8 cellular contexts compared by ENCODE assay signal in the genomic region with DNA sequence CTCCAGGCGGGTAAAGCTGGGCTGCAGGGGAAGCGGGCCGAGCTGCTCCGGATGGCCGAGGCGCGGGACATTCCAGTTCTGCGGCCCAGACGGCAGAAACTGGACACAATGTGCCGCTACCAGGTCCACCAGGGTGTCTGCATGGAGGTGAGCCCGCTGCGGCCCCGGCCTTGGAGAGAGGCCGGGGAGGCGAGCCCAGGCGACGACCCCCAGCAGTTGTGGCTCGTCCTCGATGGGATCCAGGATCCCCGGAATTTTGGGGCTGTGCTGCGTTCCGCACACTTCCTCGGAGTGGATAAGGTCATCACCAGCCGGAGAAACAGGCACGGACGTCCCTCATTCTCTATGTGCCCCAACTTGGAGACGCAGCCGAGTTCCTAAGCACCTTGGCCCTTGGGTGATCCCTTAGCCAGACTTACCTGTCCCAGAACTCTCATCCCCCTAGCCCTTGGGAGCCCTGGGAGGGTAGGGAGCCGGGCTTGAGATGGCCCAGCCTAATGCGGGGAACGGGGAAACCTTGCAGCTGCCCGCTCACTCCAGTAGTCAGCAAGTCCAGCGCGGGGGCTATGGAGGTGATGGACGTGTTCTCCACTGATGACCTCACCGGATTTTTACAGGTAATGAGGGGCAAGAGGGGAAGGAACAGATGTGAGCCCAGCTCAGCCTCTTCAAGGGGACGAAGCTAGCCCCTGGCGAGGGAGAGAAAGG. TPM values are rescaled to one million over a fixed set of nuclear protein-coding genes. Genes with fewer than 3 reads are reported as not detected.
DNase-seq lines count a peak whose midpoint lies in the region; ATAC-seq, FAIRE-seq and TF ChIP-seq lines count a peak whose summit lies in the region.

No MANE protein-coding gene starts in this region.

- POLR2A ChIA-PET in BJ (lab: Charles Lee) (interaction anchor here (1.4 kb wide), 1 partner anchor 57 kb away, joined by 3 read pairs; no protein-coding TSS in a partner anchor), PC-9 (lab: Charles Lee; ENCODE audit: unreplicated experiment) (interaction anchor here (0.5 to 1.0 kb wide), 6 partner anchors 9 to 1018 kb away, joined by 3 to 5 read pairs (median 4); no protein-coding TSS in a partner anchor)

- peaks cover 1% of the 10 kb centered on the region; the same call in 1 of the 2 replicates for H3K36me3 ChIP-seq in BJ (ENCODE audit: control insufficient read depth, insufficient read depth, low read length)
- no peaks in the 10 kb centered on the region for H3K36me3 ChIP-seq in PC-9 (ENCODE audit: low read depth)
- H3K36me3 ChIP-seq in colonic mucosa = no peaks in the 10 kb centered on the region
- no peaks in the 10 kb centered on the region for H3K36me3 ChIP-seq in lung (ENCODE audit: control insufficient read depth in 2 of 2, insufficient read depth in 2 of 2, low read length in 2 of 2)
- no peaks in the 10 kb centered on the region for H3K36me3 ChIP-seq in thymus (ENCODE audit: control insufficient read depth, insufficient read depth)

- DNase-seq in BJ (ENCODE audit: low read depth) = no peak
- DNase-seq in PC-9 = peak in 1 of 2 experiments; percentile 19
- peak; percentile 56 for DNase-seq in colonic mucosa
- no peak for DNase-seq in lung (ENCODE audit: low spot score)
- no peak for DNase-seq in H54 (ENCODE audit: insufficient read length, low spot score)
- no peak for DNase-seq in GM19239 (ENCODE audit: insufficient read length, low spot score)

- H3K27ac ChIP-seq in PC-9 (no peak overlapping the region; the same call in 1 of the 2 replicates), colonic mucosa (peak overlapping the region; percentile 68), lung (ENCODE audit: low read depth in 1 of 2, low read length in 1 of 2) (peak overlapping the region; percentile 76 to 93), thymus (ENCODE audit: low read depth) (no peak overlapping the region)

- no TSS peak for BruUV-seq in PC-9 (replicated peaks; lab: Mats Ljungman, UMichigan)

- no peaks in the 10 kb centered on the region for H3K9me2 ChIP-seq in PC-9 (ENCODE audit: insufficient read depth)

- peaks cover 8% of the 10 kb centered on the region; the same call in 1 of the 2 replicates for H3K4me1 ChIP-seq in PC-9 (replicated peaks; ENCODE audit: insufficient read depth)
- H3K4me1 ChIP-seq in colonic mucosa = peaks cover 19% of the 10 kb centered on the region
- peaks cover 0 to 4% of the 10 kb centered on the region in 2 donors for H3K4me1 ChIP-seq in lung (ENCODE audit: control insufficient read depth in 2 of 2, insufficient read depth in 2 of 2, low read length in 2 of 2)
- H3K4me1 ChIP-seq in thymus (ENCODE audit: control insufficient read depth, insufficient read depth, low read length) = peaks cover 11% of the 10 kb centered on the region

- H3K4me2 ChIP-seq in PC-9 = peak overlapping the region; percentile 93

- H3F3A ChIP-seq in PC-9 (ENCODE audit: insufficient read depth, low read depth) = peaks cover 5% of the 10 kb centered on the region; the same call in 1 of the 2 replicates

- H3K27me3 ChIP-seq in BJ (ENCODE audit: control insufficient read depth, insufficient read depth, low read length) (no peaks in the 10 kb centered on the region), PC-9 (ENCODE audit: insufficient read depth, low read depth) (no peaks in the 10 kb centered on the region), colonic mucosa (no peaks in the 10 kb centered on the region), lung (ENCODE audit: control insufficient read depth, insufficient read depth) (no peaks in the 10 kb centered on the region), thymus (ENCODE audit: control insufficient read depth, insufficient read depth) (no peaks in the 10 kb centered on the region)

- H3K79me2 ChIP-seq in PC-9 (ENCODE audit: low read depth) = peaks cover 46% of the 10 kb centered on the region

- H3K9me3 ChIP-seq in PC-9 (ENCODE audit: insufficient read depth, low read depth) = no peaks in the 10 kb centered on the region
- H3K9me3 ChIP-seq in colonic mucosa = no peaks in the 10 kb centered on the region
- no peaks in the 10 kb centered on the region for H3K9me3 ChIP-seq in lung (ENCODE audit: control insufficient read depth in 2 of 2, insufficient read depth in 1 of 2, low read length in 1 of 2)
- H3K9me3 ChIP-seq in thymus (ENCODE audit: control insufficient read depth) = no peaks in the 10 kb centered on the region

- peak overlapping the region; percentile 92 for H2AFZ ChIP-seq in PC-9

- peaks cover 14% of the 10 kb centered on the region; the same call in 1 of the 2 replicates for H4K20me1 ChIP-seq in PC-9 (ENCODE audit: insufficient read depth)

- FAIRE-seq in H54 (lab: Jason Lieb, UNC) (no peak), GM19239 (lab: Jason Lieb, UNC) (no peak)

- ATAC-seq in GM21723 (IDR thresholded peaks at IDR 0.05; ENCODE audit: unreplicated experiment) (peak; percentile 25), lung (ENCODE audit: insufficient read depth, low FRiP score) (no peak)

- CTCF ChIA-PET in BJ (lab: Yijun Ruan, JAX) (interaction anchor here (0.7 to 4.1 kb wide), 24 partner anchors 9 to 796 kb away, joined by 3 to 48 read pairs (median 4); no protein-coding TSS in a partner anchor), PC-9 (lab: Charles Lee) (interaction anchor here (0.5 to 1.4 kb wide), 7 partner anchors 41 to 771 kb away, joined by 3 to 8 read pairs (median 3); no protein-coding TSS in a partner anchor)

- no peak for TF ChIP-seq POLR2A in H54 (IDR thresholded peaks at IDR 0.05; ENCODE audit: low read depth, low read length)

- intact Hi-C loops in PC-9 (cut with micrococcal nuclease; ENCODE audit: unreplicated experiment) (loop anchor here (5.0 kb wide), 2 partner anchors 755 to 970 kb away; no protein-coding TSS in a partner anchor), colonic mucosa (cut with DNase I) (loop anchor here (10.0 kb wide), 1 partner anchor 773 kb away; a partner anchor contains a TSS)

- TF ChIP-seq CTCF in BJ (IDR thresholded peaks at IDR 0.05; ENCODE audit: insufficient read depth, low read depth, low read length) (no peak), PC-9 (conservative IDR thresholded peaks at IDR 0.05) (no peak), colonic mucosa (IDR thresholded peaks at IDR 0.05) (no peak), lung (IDR thresholded peaks at IDR 0.05; ENCODE audit: control extremely low read depth, extremely low read depth) (no peak)

- H3K9ac ChIP-seq in colonic mucosa (ENCODE audit: low read depth in 2 of 2, low read length in 2 of 2) = peak overlapping the region; percentile 60 to 93

- H3K4me3 ChIP-seq in BJ (ENCODE audit: low read depth, low read length) (peak overlapping the region; percentile 92), PC-9 (peak overlapping the region; percentile 77), colonic mucosa (peak overlapping the region; percentile 76), lung (peak overlapping the region; percentile 88), thymus (ENCODE audit: low read length) (peak overlapping the region; percentile 83)

- WGBS in lung, 2 donors = 2 to 4% methylated on average over 35 to 38 of the region's 38 CpGs
- WGBS in thymus = 2% methylated on average over 38 of the region's 38 CpGs

RNA-seq across cellular contexts. Expression of a gene that starts 0.8 kb away (rescaled TPM):
- polyA plus RNA-seq in BJ (2011; rRNA removed) = 3.0 and 3.9 TPM in 2 replicates
- 1.3 and 1.9 TPM in 2 replicates for polyA minus RNA-seq in BJ (2011; rRNA and poly(A)+ RNA removed)
- 9.6 and 10.9 TPM in 2 replicates for total RNA-seq in PC-9 (2021)
- total RNA-seq in colonic mucosa = 10 to 100 TPM in 1 of 2 donors, 1 to 10 TPM in 1; 6.2 to 26.5 TPM
- total RNA-seq in lung = 1 to 10 TPM; 3.5 to 9.9 TPM
- 1 to 10 TPM; 7.3 to 8.2 TPM for polyA plus RNA-seq in lung
- polyA plus RNA-seq in thymus = 6.2 TPM

RNA-seq across cellular contexts. Expression of a gene that starts 10.5 kb away (rescaled TPM):
- polyA plus RNA-seq in BJ (2011; rRNA removed) (5.4 and 8.5 TPM in 2 replicates), lung (1 to 10 TPM; 4.8 to 9.1 TPM), thymus (5.1 TPM)
- polyA minus RNA-seq in BJ (2011; rRNA and poly(A)+ RNA removed) = 4.7 and 7.6 TPM in 2 replicates
- total RNA-seq in PC-9 (2021) (18.0 and 24.2 TPM in 2 replicates), colonic mucosa (100 to 1,000 TPM; 147 to 191 TPM), lung (1 to 10 TPM; 3.7 to 6.6 TPM)

RNA-seq across cellular contexts. Expression of a gene that starts 57.5 kb away (rescaled TPM):
- 73.7 and 79.8 TPM in 2 replicates for polyA plus RNA-seq in BJ (2011; rRNA removed)
- 59.2 and 64.3 TPM in 2 replicates for polyA minus RNA-seq in BJ (2011; rRNA and poly(A)+ RNA removed)
- total RNA-seq in PC-9 (2021) = 51.4 and 59.6 TPM in 2 replicates
- 10 to 100 TPM; 67.6 to 81.0 TPM for total RNA-seq in colonic mucosa
- 10 to 100 TPM; 71.9 to 86.7 TPM for total RNA-seq in lung
- polyA plus RNA-seq in lung = 10 to 100 TPM; 40.0 to 45.1 TPM
- polyA plus RNA-seq in thymus = 119 TPM

Comparison
In these comparisons a context has a peak if more than half of its experiments do, and no peak if none do; other contexts are left out.
1. H3K27ac ChIP-seq: peak in colonic mucosa (single experiment) and lung (2 of 2); none in PC-9 (single experiment) and thymus (single experiment).
2. Peak in every context shown above with its lines, with median percentiles within 50 percentile points of each other: H3K4me3 ChIP-seq.